10 cellular contexts compared by ENCODE assay signal in genomic region chr16:21116148-21116693, GRCh38. TPM values are rescaled to one million over a fixed set of nuclear protein-coding genes. Genes with fewer than 3 reads are reported as not detected.
DNase-seq lines count a peak whose midpoint lies in the region; ATAC-seq and TF ChIP-seq lines count a peak whose summit lies in the region.
"Had no signal": no experiment of that assay in that cellular context is flagged by ENCODE, and none has a peak within 500 bp of the region (broad histone marks: within the 10 kb centered on the region; RNA-seq: fewer than 3 reads in every experiment).

No MANE protein-coding gene starts in this region.

- H3K27ac Mint-ChIP-seq in CD8-positive, alpha-beta memory T cell, result peak overlapping the region in 3 of 8 donors; percentile 65 to 87 (median 83)
- H3K27ac Mint-ChIP-seq in activated CD4-positive, alpha-beta memory T cell treated with anti-CD3 and anti-CD28 coated beads, Interleukin-2, amount 10 ng/mL, durations not matched to agents 7 days and 5 days, result no peak overlapping the region

- H3K36me3 Mint-ChIP-seq in CD8-positive, alpha-beta memory T cell, result peaks cover 0 to 4% (median 0%) of the 10 kb centered on the region in 3 donors
- H3K36me3 Mint-ChIP-seq in activated CD4-positive, alpha-beta memory T cell treated with anti-CD3 and anti-CD28 coated beads, Interleukin-2, amount 10 ng/mL, durations not matched to agents 7 days and 5 days (ENCODE audit: low read depth), result no peaks in the 10 kb centered on the region

- peak overlapping the region in 1 of 2 experiments; percentile 40; a peak in 1 of 4 replicates for H4K8ac ChIP-seq in IMR-90 (ENCODE audit: low read depth in 2 of 2, low read length in 2 of 2)

- H2BK5ac ChIP-seq in IMR-90 (ENCODE audit: low read depth, low read length, poor library complexity, severe bottlenecking), result no peak overlapping the region

- H3K4me2 ChIP-seq in IMR-90 (ENCODE audit: low read depth, low read length), result peak overlapping the region; percentile 55; the same call in 1 of the 2 replicates

- 55% methylated on average over 4 of the region's 13 CpGs; no CpG with 5 or more reads in 1 of the 2 experiments for WGBS in IMR-90 (ENCODE audit: extremely low coverage in 2 of 2, insufficient read length in 1 of 2), 2 experiments

- no peaks in the 10 kb centered on the region for H3K9me1 ChIP-seq in IMR-90 (ENCODE audit: insufficient read depth, low read length)

- peak overlapping the region; percentile 15 for H3K4me3 ChIP-seq in CD8-positive, alpha-beta memory T cell (ENCODE audit: low read length)
- peak overlapping the region; percentile 32; the same call in 1 of the 2 replicates for H3K4me3 ChIP-seq in IMR-90 (ENCODE audit: insufficient read depth, low read depth, low read length)

- peak overlapping the region; percentile 11; the same call in 1 of the 2 replicates for H4K5ac ChIP-seq in IMR-90 (ENCODE audit: low read depth, low read length)

- no peak overlapping the region for H3K23ac ChIP-seq in IMR-90 (ENCODE audit: low read depth, low read length)

- H2BK15ac ChIP-seq in IMR-90 (ENCODE audit: low read depth, low read length), result no peak overlapping the region

- no peak overlapping the region for H3K4ac ChIP-seq in IMR-90 (ENCODE audit: low read depth, low read length)

- H2BK120ac ChIP-seq in IMR-90 (ENCODE audit: low read depth, low read length), result no peak overlapping the region

- H3K27me3 ChIP-seq in CD8-positive, alpha-beta memory T cell (ENCODE audit: insufficient read depth, low read length, poor library complexity, severe bottlenecking), result no peaks in the 10 kb centered on the region
- peaks cover 3% of the 10 kb centered on the region; the same call in 1 of the 2 replicates for H3K27me3 ChIP-seq in IMR-90 (ENCODE audit: control insufficient read depth, insufficient read depth, low read length)

- POLR2A ChIA-PET in CD8-positive, alpha-beta memory T cell (lab: Charles Lee), result no interaction called here
- POLR2A ChIA-PET in IMR-90 (lab: Charles Lee; ENCODE audit: unreplicated experiment), result no interaction called here
- POLR2A ChIA-PET in activated CD4-positive, alpha-beta memory T cell treated with anti-CD3 and anti-CD28 coated beads, Interleukin-2, amount 10 ng/mL, durations not matched to agents 7 days and 5 days (lab: Charles Lee), result no interaction called here
- POLR2A ChIA-PET in RWPE1 (lab: Yijun Ruan, JAX; ENCODE audit: low non-redundant PET), result no interaction called here

- dilution Hi-C loops in IMR-90 (cut with HindIII; ENCODE audit: low sequenced_read_pairs, unreplicated experiment), result no loop called here

- H3K4me1 Mint-ChIP-seq in CD8-positive, alpha-beta memory T cell, result peaks cover 8 to 11% (median 8%) of the 10 kb centered on the region in 3 donors
- peaks cover 3% of the 10 kb centered on the region for H3K4me1 Mint-ChIP-seq in activated CD4-positive, alpha-beta memory T cell treated with anti-CD3 and anti-CD28 coated beads, Interleukin-2, amount 10 ng/mL, durations not matched to agents 7 days and 5 days

- in situ Hi-C loops in IMR-90 (cut with MboI; ENCODE audit: low sequenced_read_pairs), result no loop called here

- no peaks in the 10 kb centered on the region for H4K20me1 ChIP-seq in IMR-90 (ENCODE audit: insufficient read depth, low read length)

- H3K4me1 ChIP-seq in CD8-positive, alpha-beta memory T cell (ENCODE audit: insufficient read depth, low read length), result peaks cover 5% of the 10 kb centered on the region
- no peaks in the 10 kb centered on the region for H3K4me1 ChIP-seq in IMR-90 (ENCODE audit: control insufficient read depth, insufficient read depth, low read length)

- TF ChIP-seq POLR2A in IMR-90 (IDR thresholded peaks at IDR 0.05; ENCODE audit: low read depth, low read length), result no peak

- no peak overlapping the region; the same call in 1 of the 2 replicates for H3K18ac ChIP-seq in IMR-90 (ENCODE audit: low read depth, low read length)

- H2BK20ac ChIP-seq in IMR-90 (ENCODE audit: low read depth, low read length), result no peak overlapping the region

- H3K27me3 Mint-ChIP-seq in CD8-positive, alpha-beta memory T cell, result no peaks in the 10 kb centered on the region
- H3K27me3 Mint-ChIP-seq in activated CD4-positive, alpha-beta memory T cell treated with anti-CD3 and anti-CD28 coated beads, Interleukin-2, amount 10 ng/mL, durations not matched to agents 7 days and 5 days, result no peaks in the 10 kb centered on the region

- TF ChIP-seq RAD21 in IMR-90 (IDR thresholded peaks at IDR 0.05; ENCODE audit: low read length), result no peak

- no peak overlapping the region for H3K14ac ChIP-seq in IMR-90 (replicated peaks; ENCODE audit: low read depth, low read length)

- H3K36me3 ChIP-seq in CD8-positive, alpha-beta memory T cell (ENCODE audit: insufficient read depth, low read length), result no peaks in the 10 kb centered on the region
- H3K36me3 ChIP-seq in IMR-90 (ENCODE audit: control insufficient read depth, insufficient read depth, low read length), result no peaks in the 10 kb centered on the region

- no peak overlapping the region for H3K9ac ChIP-seq in IMR-90 (ENCODE audit: low read depth, low read length)

- peaks cover 0 to 4% (median 2%) of the 10 kb centered on the region in 5 donors for H3K9me3 Mint-ChIP-seq in CD8-positive, alpha-beta memory T cell
- H3K9me3 Mint-ChIP-seq in activated CD4-positive, alpha-beta memory T cell treated with anti-CD3 and anti-CD28 coated beads, Interleukin-2, amount 10 ng/mL, durations not matched to agents 7 days and 5 days, result peaks cover 5% of the 10 kb centered on the region

- no peaks in the 10 kb centered on the region for H3K9me3 ChIP-seq in CD8-positive, alpha-beta memory T cell (ENCODE audit: low read length)
- H3K9me3 ChIP-seq in IMR-90 (ENCODE audit: control insufficient read depth, insufficient read depth, low read length), result no peaks in the 10 kb centered on the region

- CTCF ChIA-PET in CD8-positive, alpha-beta memory T cell (lab: Charles Lee), result no interaction called here
- CTCF ChIA-PET in IMR-90 (lab: Yijun Ruan, JAX), result no interaction called here
- CTCF ChIA-PET in activated CD4-positive, alpha-beta memory T cell treated with anti-CD3 and anti-CD28 coated beads, Interleukin-2, amount 10 ng/mL, durations not matched to agents 7 days and 5 days (lab: Charles Lee), result no interaction called here
- CTCF ChIA-PET in RWPE1 (lab: Yijun Ruan, JAX), result no interaction called here

- intact Hi-C loops in IMR-90 (cut with micrococcal nuclease), result no loop called here

- TF ChIP-seq CTCF in IMR-90 (conservative IDR thresholded peaks at IDR 0.05; ENCODE audit: low read depth, low read length) (no peak), GM10266 (IDR thresholded peaks at IDR 0.05; ENCODE audit: control insufficient read depth, insufficient read depth, low read depth, missing control alignments) (no peak), RWPE1 (conservative IDR thresholded peaks at IDR 0.05; ENCODE audit: low read depth) (no peak)

- H2AK9ac ChIP-seq in IMR-90 (replicated peaks; ENCODE audit: low read depth, low read length, poor library complexity), result no peak overlapping the region

- H3K79me1 ChIP-seq in IMR-90 (ENCODE audit: low read depth in 1 of 2, low read length in 2 of 2), result no peaks in the 10 kb centered on the region

- no peak overlapping the region for H3K27ac ChIP-seq in CD8-positive, alpha-beta memory T cell (ENCODE audit: low read depth, low read length)
- H3K27ac ChIP-seq in IMR-90 (ENCODE audit: insufficient read depth, low read length), result no peak overlapping the region
- H3K27ac ChIP-seq in RWPE1, result no peak overlapping the region

- no TSS peak for BruUV-seq in IMR-90 (replicated peaks; lab: Mats Ljungman, UMichigan)

- no peak overlapping the region for H4K91ac ChIP-seq in IMR-90 (ENCODE audit: insufficient read depth, low read depth, low read length)

- DNase-seq in CD8-positive, alpha-beta memory T cell, result no peak
- DNase-seq in IMR-90 (no peak), iris pigment epithelial cell (ENCODE audit: low read depth) (peak; percentile 13), SW 1271 (lab: John Stamatoyannopoulos, UW) (no peak), GM10266 (ENCODE audit: extremely low spot score) (no peak), RWPE1 (ENCODE audit: low spot score) (no peak)
- DNase-seq in activated CD4-positive, alpha-beta memory T cell treated with anti-CD3 and anti-CD28 coated beads, Interleukin-2, amount 10 ng/mL, durations not matched to agents 7 days and 5 days, result no peak
- DNase-seq: trophoblast cell had no signal

- H3K56ac ChIP-seq in IMR-90 (ENCODE audit: extremely low read depth, insufficient read depth, low read length), result no peak overlapping the region

- no peak for ATAC-seq in IMR-90 (ENCODE audit: low read depth)
- ATAC-seq in GM21526 (IDR thresholded peaks at IDR 0.05; ENCODE audit: low FRiP score, unreplicated experiment), result no peak

- peak overlapping the region; percentile 7 to 86 (median 73) for H3K4me3 Mint-ChIP-seq in CD8-positive, alpha-beta memory T cell
- peak overlapping the region; percentile 2 for H3K4me3 Mint-ChIP-seq in activated CD4-positive, alpha-beta memory T cell treated with anti-CD3 and anti-CD28 coated beads, Interleukin-2, amount 10 ng/mL, durations not matched to agents 7 days and 5 days

- H2AK5ac ChIP-seq in IMR-90 (ENCODE audit: low read depth, low read length), result no peak overlapping the region

- peak overlapping the region; percentile 75 for H2AFZ ChIP-seq in IMR-90 (replicated peaks; ENCODE audit: low read length, poor library complexity)

TF ChIP-seq in IMR-90, 13 proteins besides CTCF, POLR2A, EP300 and RAD21 (continues in another document):
- no peak for TF ChIP-seq RFX5 (IDR thresholded peaks at IDR 0.05; ENCODE audit: low read depth, low read length)
- TF ChIP-seq CHD1 (IDR thresholded peaks at IDR 0.05; ENCODE audit: low read depth, low read length), result no peak
- TF ChIP-seq MXI1 (IDR thresholded peaks at IDR 0.05; ENCODE audit: borderline replicate concordance, low read depth, low read length), result no peak
- no peak for TF ChIP-seq FOS (IDR thresholded peaks at IDR 0.05; ENCODE audit: low read depth, low read length)
- no peak for TF ChIP-seq MAFK (IDR thresholded peaks at IDR 0.05; ENCODE audit: low read depth, low read length)

RNA-seq across cellular contexts. Expression of gene DNAH3, which starts 34.4 kb away (rescaled TPM):
- not detected for total RNA-seq in CD8-positive, alpha-beta memory T cell
- polyA plus RNA-seq in CD8-positive, alpha-beta memory T cell, result not detected
- total RNA-seq in IMR-90 (2012; rRNA removed), result not detected in 2 replicates
- not detected in 2 replicates for polyA plus RNA-seq in IMR-90 (2012; rRNA removed)
- polyA plus RNA-seq in IMR-90 (2012; cell fraction: cytosol; rRNA removed), result not detected in 2 replicates
- 0.02 TPM in 1 of 2 replicates, not detected in the other for polyA plus RNA-seq in IMR-90 (2012; cell fraction: nucleus; rRNA removed; ENCODE audit: low replicate concordance)
- under 1 TPM; 0.03 to 0.05 TPM for total RNA-seq in activated CD4-positive, alpha-beta memory T cell treated with anti-CD3 and anti-CD28 coated beads, Interleukin-2, amount 10 ng/mL, durations not matched to agents 7 days and 5 days
- total RNA-seq: glomerular endothelial cell had no signal

RNA-seq across cellular contexts. Expression of gene LDAF1, which starts 42.3 kb away (rescaled TPM):
- 1 to 10 TPM; 8.8 to 9.5 TPM for total RNA-seq in CD8-positive, alpha-beta memory T cell
- polyA plus RNA-seq in CD8-positive, alpha-beta memory T cell, result 16.0 TPM
- 51.4 and 62.2 TPM in 2 replicates for total RNA-seq in IMR-90 (2012; rRNA removed)
- 17.0 and 21.0 TPM in 2 replicates for polyA plus RNA-seq in IMR-90 (2012; rRNA removed)
- polyA plus RNA-seq in IMR-90 (2012; cell fraction: cytosol; rRNA removed), result 18.4 and 24.0 TPM in 2 replicates
- polyA plus RNA-seq in IMR-90 (2012; cell fraction: nucleus; rRNA removed; ENCODE audit: low replicate concordance), result 6.1 and 10.8 TPM in 2 replicates
- total RNA-seq in activated CD4-positive, alpha-beta memory T cell treated with anti-CD3 and anti-CD28 coated beads, Interleukin-2, amount 10 ng/mL, durations not matched to agents 7 days and 5 days, result 10 to 100 TPM; 15.8 to 19.2 TPM
